In genomic region chr6:38714239-38715015, GRCh38 we compare ENCODE assay signal across 11 cellular contexts. TPM values are rescaled to one million over a fixed set of nuclear protein-coding genes. Genes with fewer than 3 reads are reported as not detected.
DNase-seq lines count a peak whose midpoint lies in the region; ATAC-seq and TF ChIP-seq lines count a peak whose summit lies in the region.
"Had no signal": no experiment of that assay in that cellular context is flagged by ENCODE, and none has a peak within 500 bp of the region (broad histone marks: within the 10 kb centered on the region; RNA-seq: fewer than 3 reads in every experiment).

No MANE protein-coding gene starts in this region.

- H3K27ac ChIP-seq in HUES64 (ENCODE audit: low read depth, low read length) (no peak overlapping the region), ascending aorta (no peak overlapping the region)
- H3K27ac ChIP-seq: epithelial cell of prostate had no signal

- no peak overlapping the region for H3K9ac ChIP-seq in HUES64 (ENCODE audit: low read depth, low read length)

- ATAC-seq in GM19455 (IDR thresholded peaks at IDR 0.05; ENCODE audit: unreplicated experiment) (no peak), HG03520 (IDR thresholded peaks at IDR 0.05; ENCODE audit: unreplicated experiment) (no peak)

- TF ChIP-seq CTCF in BE2C (IDR thresholded peaks at IDR 0.05; ENCODE audit: low read depth, low read length), result no peak
- no peak for TF ChIP-seq CTCF in ascending aorta (IDR thresholded peaks at IDR 0.05)

- DNase-seq in BE2C (no peak), ascending aorta (ENCODE audit: low spot score in 2 of 2) (no peak), DMS53 treated with DMSO at 0.1 percent for 48 hours (lab: John Stamatoyannopoulos, UW; ENCODE audit: unreplicated experiment) (no peak), HT-29 (ENCODE audit: low spot score) (no peak)
- DNase-seq: DMS53 had no signal

- intact Hi-C loops in ascending aorta (cut with DNase I), result no loop called here

- 100% methylated on average over 1 of the region's 4 CpGs for WGBS in HUES64

- H3K36me3 ChIP-seq in BE2C (no peaks in the 10 kb centered on the region), HUES64 (ENCODE audit: insufficient read depth, low read length) (no peaks in the 10 kb centered on the region), ascending aorta (no peaks in the 10 kb centered on the region)

- H3K9me3 ChIP-seq in BE2C (no peaks in the 10 kb centered on the region), HUES64 (ENCODE audit: insufficient read depth, low read depth, low read length) (peaks cover 5% of the 10 kb centered on the region; the same call in 1 of the 2 replicates), ascending aorta (no peaks in the 10 kb centered on the region), mononuclear cell (ENCODE audit: low read depth, low read length) (no peaks in the 10 kb centered on the region)

- H3K27me3 ChIP-seq in BE2C, result no peaks in the 10 kb centered on the region
- H3K27me3 ChIP-seq in HUES64 (ENCODE audit: insufficient read depth, low read length), result peaks cover 45% of the 10 kb centered on the region
- no peaks in the 10 kb centered on the region for H3K27me3 ChIP-seq in ascending aorta
- peaks cover 47% of the 10 kb centered on the region for H3K27me3 ChIP-seq in mononuclear cell (ENCODE audit: insufficient read depth, low read length)

- H3K4me3 ChIP-seq in BE2C (ENCODE audit: low read depth, low read length) (peak overlapping the region; percentile 41), HUES64 (ENCODE audit: low read length) (peak overlapping the region; percentile 44), ascending aorta (peak overlapping the region; percentile 47 to 53), mononuclear cell (ENCODE audit: low read length) (peak overlapping the region; percentile 16)

- peaks cover 14% of the 10 kb centered on the region for H3K4me1 ChIP-seq in BE2C
- peaks cover 12% of the 10 kb centered on the region for H3K4me1 ChIP-seq in HUES64 (ENCODE audit: insufficient read depth, low read length)
- H3K4me1 ChIP-seq in ascending aorta, result peaks cover 0 to 5% of the 10 kb centered on the region in 2 donors
- peaks cover 20% of the 10 kb centered on the region for H3K4me1 ChIP-seq in mononuclear cell (ENCODE audit: insufficient read depth, low read length)

RNA-seq across cellular contexts. Expression of gene DNAH8, which starts 0.7 kb away (rescaled TPM):
- not detected for polyA plus RNA-seq in BE2C (2012; ENCODE audit: insufficient read depth, insufficient read length, low read depth)
- under 0.01 TPM for polyA plus RNA-seq in HUES64 (2013, experiment 1 of 2)
- polyA plus RNA-seq in HUES64 (2013, experiment 2 of 2), result not detected
- not detected for total RNA-seq in ascending aorta
- total RNA-seq in mononuclear cell, result 0.10 TPM
- under 0.01 TPM in 1 of 2 replicates, not detected in the other for total RNA-seq in HT-29 (2014; rRNA removed; shearing (Covaris generic))
- total RNA-seq: mesenteric fat pad had no signal

RNA-seq across cellular contexts. Expression of gene GLO1, which starts 11.5 kb away (rescaled TPM):
- 68.3 TPM for polyA plus RNA-seq in BE2C (2012; ENCODE audit: insufficient read depth, insufficient read length, low read depth)
- polyA plus RNA-seq in HUES64 (2013, experiment 1 of 2), result 165 TPM
- 188 TPM for polyA plus RNA-seq in HUES64 (2013, experiment 2 of 2)
- total RNA-seq in ascending aorta (32.6 TPM), mononuclear cell (45.5 TPM)
- total RNA-seq in HT-29 (2014; rRNA removed; shearing (Covaris generic)), result 65.1 and 65.2 TPM in 2 replicates
